1 cellular context compared by ENCODE assay signal in genomic region chr1:15734901-15735300, GRCh38.
TF ChIP-seq lines count a peak whose summit lies in the region.

No MANE protein-coding gene starts in this region.

TF ChIP-seq in K562, 482 proteins besides CTCF, POLR2A, EP300 and RAD21:
- no peak for TF ChIP-seq PRMT5 (CRISPR knock-in tag; IDR thresholded peaks at IDR 0.05)
- TF ChIP-seq POLR2B (IDR thresholded peaks at IDR 0.05; ENCODE audit: low read depth, partially characterized antibody), result peak; percentile 39
- 0 out of 2 replicates have a peak, but pooled peaks have one; percentile 11 for TF ChIP-seq MYNN (IDR thresholded peaks at IDR 0.05)
- TF ChIP-seq MYNN (CRISPR knock-in tag; IDR thresholded peaks at IDR 0.05), result no peak
- 0 out of 2 replicates have a peak, but pooled peaks have one; percentile 31 for TF ChIP-seq SUPT5H (IDR thresholded peaks at IDR 0.05)
- no peak for TF ChIP-seq RAD51 (IDR thresholded peaks at IDR 0.05; ENCODE audit: borderline replicate concordance, low read depth)
- TF ChIP-seq RBM22 (IDR thresholded peaks at IDR 0.05; ENCODE audit: low read depth, low read length, poor library complexity, severe bottlenecking), result peak; percentile 72
- no peak for TF ChIP-seq TEAD2 (tag; IDR thresholded peaks at IDR 0.05)
- TF ChIP-seq YY1 (IDR thresholded peaks at IDR 0.05; ENCODE audit: borderline replicate concordance in 1 of 3, control insufficient read depth in 1 of 3, extremely low read depth in 1 of 3, insufficient read depth in 3 of 3, insufficient read length in 1 of 3, insufficient replicate concordance in 2 of 3, low read depth in 1 of 3, low read length in 2 of 3), result no peak
- TF ChIP-seq POLR2G (IDR thresholded peaks at IDR 0.05; ENCODE audit: low read depth, low read length), result peak; percentile 53; the same call in 1 of the 2 replicates
- TF ChIP-seq CEBPG (CRISPR knock-in tag; IDR thresholded peaks at IDR 0.05), result no peak
- no peak for TF ChIP-seq CEBPG (tag; conservative IDR thresholded peaks at IDR 0.05 in 1 of 2, IDR thresholded peaks at IDR 0.05 in 1 of 2)
- TF ChIP-seq SOX6 (IDR thresholded peaks at IDR 0.05), result no peak
- TF ChIP-seq CREB1 (IDR thresholded peaks at IDR 0.05), result no peak
- TF ChIP-seq CREB1 (CRISPR knock-in tag; IDR thresholded peaks at IDR 0.05), result no peak
